In genomic region chr20:63553933-63554290, GRCh38 we compare ENCODE assay signal across 8 cellular contexts. TPM values are rescaled to one million over a fixed set of nuclear protein-coding genes. Genes with fewer than 3 reads are reported as not detected.
DNase-seq lines count a peak whose midpoint lies in the region; ATAC-seq and TF ChIP-seq lines count a peak whose summit lies in the region.

FNDC11 (plus strand) TSS chr20:63554159; CDS start chr20:63555664, 1,505 bp downstream.

- CTCF ChIA-PET in HEK293 (lab: Yijun Ruan, JAX) (no interaction called here), SK-N-SH (lab: Yijun Ruan, JAX) (no interaction called here)

- H2AFZ ChIP-seq in DND-41 (ENCODE audit: low read depth, low read length) = peak within 1 kb of the TSS; percentile 57
- H2AFZ ChIP-seq in SK-N-SH (ENCODE audit: low read depth) = peak within 1 kb of the TSS; percentile 92; the same call in 1 of the 2 replicates
- no peak within 1 kb of the TSS for H2AFZ ChIP-seq in mesenchymal stem cell (ENCODE audit: low read depth, low read length)

- TF ChIP-seq EP300 in SK-N-SH (IDR thresholded peaks at IDR 0.05; ENCODE audit: borderline replicate concordance in 1 of 2, low read depth in 1 of 2, low read length in 1 of 2) = no peak

- peak within 1 kb of the TSS in 1 of 2 experiments; percentile 87 for H3K23ac ChIP-seq in mesenchymal stem cell (ENCODE audit: low read length in 2 of 2)

- peak within 1 kb of the TSS; percentile 62 for H2BK120ac ChIP-seq in mesenchymal stem cell (ENCODE audit: low read depth, low read length)

- H2AK5ac ChIP-seq in mesenchymal stem cell (ENCODE audit: low read length, severe bottlenecking) = no peak within 1 kb of the TSS

- peak within 1 kb of the TSS; percentile 18 for H4K91ac ChIP-seq in mesenchymal stem cell (ENCODE audit: low read length)

- peak within 1 kb of the TSS; percentile 84 for H4K8ac ChIP-seq in mesenchymal stem cell (ENCODE audit: low read length)

- peak within 1 kb of the TSS; percentile 18 to 63 for H3K4ac ChIP-seq in mesenchymal stem cell (ENCODE audit: low read depth in 1 of 2, low read length in 2 of 2)

- H3K14ac ChIP-seq in mesenchymal stem cell (ENCODE audit: low read length in 2 of 2) = no peak within 1 kb of the TSS

- H3K4me3 ChIP-seq in DND-41 (ENCODE audit: low read depth in 1 of 2, low read length in 2 of 2) (peak within 1 kb of the TSS; percentile 19 to 59; a peak in 3 of 4 replicates), HEK293 (ENCODE audit: low read depth, low read length) (peak within 1 kb of the TSS; percentile 27), SK-N-SH (ENCODE audit: low read depth in 2 of 2, low read length in 1 of 2) (peak within 1 kb of the TSS; percentile 71 to 85), colonic mucosa (peak within 1 kb of the TSS; percentile 54), mesenchymal stem cell (ENCODE audit: insufficient read depth in 1 of 2, low read depth in 1 of 2, low read length in 2 of 2) (peak within 1 kb of the TSS; percentile 64 to 74), tibial artery (peak within 1 kb of the TSS; percentile 40 to 49)

- H3K9me3 ChIP-seq in DND-41 (ENCODE audit: insufficient read depth, low read length, severe bottlenecking) = no peaks in the 10 kb centered on the region
- no peaks in the 10 kb centered on the region for H3K9me3 ChIP-seq in HEK293 (ENCODE audit: control insufficient read depth, insufficient read depth, low read depth, low read length)
- H3K9me3 ChIP-seq in SK-N-SH = no peaks in the 10 kb centered on the region
- no peaks in the 10 kb centered on the region for H3K9me3 ChIP-seq in colonic mucosa
- no peaks in the 10 kb centered on the region for H3K9me3 ChIP-seq in mesenchymal stem cell (ENCODE audit: control insufficient read depth, low read length)
- no peaks in the 10 kb centered on the region for H3K9me3 ChIP-seq in tibial artery

- no peaks in the 10 kb centered on the region for H3K27me3 ChIP-seq in DND-41 (ENCODE audit: insufficient read depth, low read length, poor library complexity)
- no peaks in the 10 kb centered on the region for H3K27me3 ChIP-seq in SK-N-SH (ENCODE audit: insufficient read depth)
- peaks cover under 1% of the 10 kb centered on the region for H3K27me3 ChIP-seq in colonic mucosa
- H3K27me3 ChIP-seq in mesenchymal stem cell (ENCODE audit: control insufficient read depth in 1 of 2, insufficient read depth in 1 of 2, low read length in 2 of 2) = peaks cover 0 to 27% of the 10 kb centered on the region in 2 experiments
- peaks cover 0 to 46% of the 10 kb centered on the region in 2 donors for H3K27me3 ChIP-seq in tibial artery

- H3K4me2 ChIP-seq in DND-41 (ENCODE audit: insufficient read depth, low read length) = peak within 1 kb of the TSS; percentile 84
- peak within 1 kb of the TSS; percentile 99 for H3K4me2 ChIP-seq in SK-N-SH
- peak within 1 kb of the TSS; percentile 88 for H3K4me2 ChIP-seq in mesenchymal stem cell (ENCODE audit: low read length, poor library complexity, severe bottlenecking)

- TF ChIP-seq RAD21 in SK-N-SH (IDR thresholded peaks at IDR 0.05; ENCODE audit: low read length) = no peak

- peak; percentile 25 for ATAC-seq in DND-41 (ENCODE audit: insufficient read depth, low read depth)
- ATAC-seq in HG03095 (IDR thresholded peaks at IDR 0.05; ENCODE audit: unreplicated experiment) = no peak
- ATAC-seq in HG02610 (IDR thresholded peaks at IDR 0.05; ENCODE audit: unreplicated experiment) = no peak

- TF ChIP-seq CTCF in DND-41 (IDR thresholded peaks at IDR 0.05; ENCODE audit: borderline replicate concordance, extremely low read depth, low read length, poor library complexity, severe bottlenecking) (no peak), HEK293 (tag by site-specific recombination; IDR thresholded peaks at IDR 0.05) (no peak), SK-N-SH (IDR thresholded peaks at IDR 0.05) (no peak), colonic mucosa (IDR thresholded peaks at IDR 0.05) (no peak), tibial artery (IDR thresholded peaks at IDR 0.05) (no peak)

- DNase-seq in DND-41 (peak; percentile 62), SK-N-SH (peak; percentile 88), colonic mucosa (no peak), mesenchymal stem cell (peak; percentile 73), tibial artery (no peak)

- peak within 1 kb of the TSS; percentile 91 for H2BK15ac ChIP-seq in mesenchymal stem cell (ENCODE audit: low read depth, poor library complexity, severe bottlenecking)

- H2BK12ac ChIP-seq in mesenchymal stem cell (ENCODE audit: low read length in 2 of 2) = peak within 1 kb of the TSS; percentile 15 to 21

- H3K79me2 ChIP-seq in DND-41 (ENCODE audit: insufficient read depth, low read length) (no peaks in the 10 kb centered on the region), SK-N-SH (ENCODE audit: insufficient read depth) (no peaks in the 10 kb centered on the region)

- peak within 1 kb of the TSS; percentile 57 for H3K9ac ChIP-seq in DND-41 (ENCODE audit: low read depth, low read length)
- peak within 1 kb of the TSS; percentile 77 for H3K9ac ChIP-seq in SK-N-SH
- peak within 1 kb of the TSS; percentile 12 to 16 for H3K9ac ChIP-seq in colonic mucosa (ENCODE audit: low read depth in 2 of 2, low read length in 2 of 2)
- H3K9ac ChIP-seq in mesenchymal stem cell (ENCODE audit: low read length) = peak within 1 kb of the TSS; percentile 48

- H2BK5ac ChIP-seq in mesenchymal stem cell (ENCODE audit: low read depth, low read length, poor library complexity, severe bottlenecking) = no peak within 1 kb of the TSS

- H3K9me2 ChIP-seq in SK-N-SH = no peaks in the 10 kb centered on the region

- H3K18ac ChIP-seq in mesenchymal stem cell (ENCODE audit: low read depth in 1 of 2, low read length in 2 of 2) = peak within 1 kb of the TSS; percentile 75 to 90

- 26% methylated on average over 3 of the region's 34 CpGs for WGBS in SK-N-SH (ENCODE audit: low lambda C conversion rate)
- 1% methylated on average over 33 of the region's 34 CpGs for WGBS in mesenchymal stem cell

- H3K79me1 ChIP-seq in mesenchymal stem cell (replicated peaks; ENCODE audit: low read length, poor library complexity, severe bottlenecking) = no peaks in the 10 kb centered on the region

- no peaks in the 10 kb centered on the region for H3K36me3 ChIP-seq in DND-41 (ENCODE audit: insufficient read depth, low read length)
- H3K36me3 ChIP-seq in HEK293 (ENCODE audit: control insufficient read depth in 2 of 2, insufficient read depth in 1 of 2, low read length in 2 of 2) = no peaks in the 10 kb centered on the region
- H3K36me3 ChIP-seq in SK-N-SH (replicated peaks in 1 of 2; ENCODE audit: control insufficient read depth in 1 of 2, insufficient read depth in 2 of 2, low read length in 1 of 2) = no peaks in the 10 kb centered on the region
- H3K36me3 ChIP-seq in colonic mucosa = no peaks in the 10 kb centered on the region
- H3K36me3 ChIP-seq in mesenchymal stem cell (ENCODE audit: control insufficient read depth in 1 of 2, insufficient read depth in 2 of 2, low read depth in 1 of 2, low read length in 2 of 2) = peaks cover 6 to 13% of the 10 kb centered on the region in 2 experiments
- H3K36me3 ChIP-seq in tibial artery = peaks cover 0 to 9% (median 8%) of the 10 kb centered on the region in 3 donors

- H3K27ac ChIP-seq in DND-41 (ENCODE audit: low read length) (peak within 1 kb of the TSS; percentile 57), HEK293 (ENCODE audit: extremely low read depth, low read depth, low read length) (no peak within 1 kb of the TSS; the same call in 1 of the 2 replicates), SK-N-SH (ENCODE audit: low read depth in 2 of 2, low read length in 1 of 2) (peak within 1 kb of the TSS in 1 of 2 experiments; percentile 75; a peak in 1 of 4 replicates), colonic mucosa (no peak within 1 kb of the TSS), mesenchymal stem cell (ENCODE audit: low read length, poor library complexity, severe bottlenecking) (no peak within 1 kb of the TSS), tibial artery (no peak within 1 kb of the TSS)

- H4K20me1 ChIP-seq in DND-41 (ENCODE audit: insufficient read depth, low read length) (peaks cover 9% of the 10 kb centered on the region), SK-N-SH (ENCODE audit: insufficient read depth) (no peaks in the 10 kb centered on the region)

- H3K4me1 ChIP-seq in DND-41 (ENCODE audit: insufficient read depth, low read length) = peaks cover 32% of the 10 kb centered on the region
- H3K4me1 ChIP-seq in HEK293 (ENCODE audit: control insufficient read depth, insufficient read depth, low read length) = 0 out of 2 replicates have a peak, but pooled peaks cover 2% of the 10 kb centered on the region
- peaks cover 0 to 14% of the 10 kb centered on the region in 2 experiments; a peak in 1 of 4 replicates for H3K4me1 ChIP-seq in SK-N-SH (ENCODE audit: control insufficient read depth in 1 of 2, insufficient read depth in 2 of 2, low read depth in 1 of 2, low read length in 1 of 2)
- H3K4me1 ChIP-seq in colonic mucosa = no peaks in the 10 kb centered on the region
- H3K4me1 ChIP-seq in mesenchymal stem cell (ENCODE audit: control insufficient read depth, insufficient read depth, low read depth, low read length) = peaks cover 24% of the 10 kb centered on the region
- peaks cover 0 to 14% (median 9%) of the 10 kb centered on the region in 4 donors for H3K4me1 ChIP-seq in tibial artery

- intact Hi-C loops in colonic mucosa (cut with DNase I) (no loop called here), tibial artery (cut with DNase I; ENCODE audit: low total_unique reads) (no loop called here)

- POLR2A ChIA-PET in HEK293 (lab: Yijun Ruan, JAX) (no interaction called here), SK-N-SH (lab: Yijun Ruan, JAX) (interaction anchor here (0.6 kb wide), 1 partner anchor 99 kb away, joined by 3 read pairs; no protein-coding TSS in a partner anchor)

- H3F3A ChIP-seq in SK-N-SH (replicated peaks; ENCODE audit: insufficient read depth) = peaks cover 9% of the 10 kb centered on the region

TF ChIP-seq in HEK293, 187 proteins besides CTCF, POLR2A, EP300 and RAD21:
- TF ChIP-seq ZNF621 (tag by site-specific recombination; IDR thresholded peaks at IDR 0.05) (no peak), KLF10 (tag by site-specific recombination; IDR thresholded peaks at IDR 0.05) (peak; percentile 32; the same call in 1 of the 2 replicates)
TF ChIP-seq in HEK293: peak in this region for 1.

TF ChIP-seq in SK-N-SH, 30 proteins besides CTCF, POLR2A, EP300 and RAD21 (continues in another document):
- TF ChIP-seq TCF12 (IDR thresholded peaks at IDR 0.05) = no peak
- TF ChIP-seq RXRA (IDR thresholded peaks at IDR 0.05; ENCODE audit: borderline replicate concordance, low read depth) = no peak
- TF ChIP-seq FOSL2 (IDR thresholded peaks at IDR 0.05; ENCODE audit: borderline replicate concordance, low read depth) = no peak
- TF ChIP-seq SMC3 (IDR thresholded peaks at IDR 0.05; ENCODE audit: low read depth, low read length) = no peak
- TF ChIP-seq GATA2 (CRISPR knock-in tag; IDR thresholded peaks at IDR 0.05) = no peak

RNA-seq across cellular contexts. Expression of gene FNDC11, which starts in this region (rescaled TPM):
- polyA plus RNA-seq in SK-N-SH (2012; rRNA removed) = 4.5 and 5.5 TPM in 2 replicates
- 2.0 and 3.3 TPM in 2 replicates for polyA plus RNA-seq in SK-N-SH (2012; cell fraction: cytosol; rRNA removed)
- 13.7 and 16.2 TPM in 2 replicates for polyA plus RNA-seq in SK-N-SH (2012; cell fraction: nucleus; rRNA removed)
- under 1 TPM; 0.35 to 0.69 TPM for total RNA-seq in colonic mucosa
- 0.91 TPM for polyA plus RNA-seq in mesenchymal stem cell (2013, experiment 1 of 2)
- 0.79 TPM for polyA plus RNA-seq in mesenchymal stem cell (2013, experiment 2 of 2)

Comparison
In these comparisons a context has a peak if more than half of its experiments do, and no peak if none do; other contexts are left out.
1. DNase-seq: peak in DND-41 (single experiment), SK-N-SH (single experiment) and mesenchymal stem cell (single experiment); none in colonic mucosa (single experiment) and tibial artery (0 of 2).
2. H3K4me3 ChIP-seq: peak in every context shown above with its lines; median percentile 78 in SK-N-SH; 69 in mesenchymal stem cell; 54 in colonic mucosa; 44 in tibial artery; 39 in DND-41; 27 in HEK293.
3. H3K9ac ChIP-seq: peak in every context shown above with its lines; median percentile 77 in SK-N-SH; 57 in DND-41; 48 in mesenchymal stem cell; 14 in colonic mucosa.
4. Peak in every context shown above with its lines, with median percentiles within 50 percentile points of each other: H3K4me2 ChIP-seq.